ENCODE assay signal across 6 cellular contexts in the genomic region with DNA sequence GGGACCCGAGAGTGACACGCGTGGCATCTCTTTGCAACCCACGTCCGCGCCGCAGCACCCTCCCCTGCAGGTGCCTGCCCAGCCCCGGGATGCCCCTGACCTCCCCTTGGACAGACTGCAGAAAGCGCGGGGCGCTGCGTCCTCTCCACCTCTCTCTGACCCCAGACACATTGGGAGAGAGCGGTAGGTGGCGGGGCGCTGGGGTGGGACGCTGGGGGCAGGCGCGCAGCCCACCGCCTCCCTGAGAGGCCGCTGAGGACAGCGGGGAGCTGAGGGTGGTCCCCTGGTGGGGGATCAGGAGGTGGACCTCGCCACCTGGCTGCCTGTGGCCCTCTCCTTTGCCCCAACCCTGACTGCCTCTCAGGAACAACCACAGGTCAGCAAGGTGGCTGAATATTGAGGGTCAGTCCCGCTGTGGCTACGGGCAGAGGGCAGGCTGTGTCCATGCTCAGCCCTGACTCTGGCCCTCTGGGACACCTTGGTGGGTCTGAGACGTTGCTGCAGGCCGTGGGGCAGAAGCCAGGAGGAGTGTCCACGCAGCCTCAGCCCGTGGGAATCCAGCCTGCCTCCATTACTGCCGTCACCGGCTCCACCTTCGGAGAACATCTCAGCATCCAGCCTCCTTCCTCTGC. TPM values are rescaled to one million over a fixed set of nuclear protein-coding genes. Genes with fewer than 3 reads are reported as not detected.
DNase-seq lines count a peak whose midpoint lies in the region; ATAC-seq and TF ChIP-seq lines count a peak whose summit lies in the region.

No MANE protein-coding gene starts in this region.

- peak; percentile 44 for ATAC-seq in aorta (ENCODE audit: low FRiP score)
- ATAC-seq in activated CD4-positive, CD25-positive, alpha-beta regulatory T cell treated with anti-CD3 and anti-CD28 coated beads, Interleukin-2, amount 50 U/mL, for 24 hours, result no peak

- WGBS in hepatocyte (ENCODE audit: low lambda C conversion rate, missing lambda C conversion rate), result 43% methylated on average over 17 of the region's 31 CpGs
- 12 to 13% methylated on average over 31 of the region's 31 CpGs for WGBS in aorta, 2 donors

- TF ChIP-seq CTCF in AG10803 (conservative IDR thresholded peaks at IDR 0.05; ENCODE audit: low read length), result no peak
- TF ChIP-seq CTCF in OCI-LY3 (IDR thresholded peaks at IDR 0.05; ENCODE audit: low read depth, low read length), result no peak
- TF ChIP-seq CTCF in hepatocyte (IDR thresholded peaks at IDR 0.05; ENCODE audit: poor library complexity), result no peak

- peaks cover 30% of the 10 kb centered on the region for H4K20me1 ChIP-seq in OCI-LY3 (ENCODE audit: insufficient read depth, low read length)
- H4K20me1 ChIP-seq in hepatocyte (ENCODE audit: insufficient read depth, poor library complexity, severe bottlenecking), result peaks cover 37% of the 10 kb centered on the region

- H3K27ac ChIP-seq in OCI-LY3 (ENCODE audit: low read length), result peak overlapping the region; percentile 25; the same call in 1 of the 2 replicates
- no peak overlapping the region for H3K27ac ChIP-seq in hepatocyte
- no peak overlapping the region for H3K27ac ChIP-seq in aorta (ENCODE audit: low read depth in 1 of 2, low read length in 2 of 2)

- H3K4me1 ChIP-seq in OCI-LY3 (ENCODE audit: low read length) (peaks cover 19% of the 10 kb centered on the region), hepatocyte (ENCODE audit: insufficient read depth) (peaks cover 22% of the 10 kb centered on the region), aorta (ENCODE audit: control insufficient read depth in 1 of 2, insufficient read depth in 2 of 2, low read length in 2 of 2) (no peaks in the 10 kb centered on the region)

- DNase-seq in AG10803 (ENCODE audit: low read depth) (no peak), hepatocyte (ENCODE audit: low spot score) (no peak), aorta (peak in 1 of 2 donors; percentile 75), NCI-H526 (lab: John Stamatoyannopoulos, UW) (no peak)

- H3K9me2 ChIP-seq in hepatocyte (replicated peaks; ENCODE audit: insufficient read depth), result no peaks in the 10 kb centered on the region

- H3K9ac ChIP-seq in OCI-LY3 (ENCODE audit: low read length), result peak overlapping the region; percentile 83

- no peaks in the 10 kb centered on the region for H3K27me3 ChIP-seq in OCI-LY3 (ENCODE audit: low read depth, low read length)
- H3K27me3 ChIP-seq in hepatocyte, result no peaks in the 10 kb centered on the region
- no peaks in the 10 kb centered on the region for H3K27me3 ChIP-seq in aorta (ENCODE audit: control insufficient read depth in 1 of 2, insufficient read depth in 2 of 2, low read length in 1 of 2)

- H3K36me3 ChIP-seq in OCI-LY3 (replicated peaks; ENCODE audit: low read depth, low read length), result peaks cover 10% of the 10 kb centered on the region
- H3K36me3 ChIP-seq in hepatocyte (replicated peaks; ENCODE audit: insufficient read depth, low read depth), result no peaks in the 10 kb centered on the region
- no peaks in the 10 kb centered on the region for H3K36me3 ChIP-seq in aorta (ENCODE audit: control insufficient read depth in 1 of 2, insufficient read depth in 2 of 2, low read length in 1 of 2)

- H2AFZ ChIP-seq in OCI-LY3 (ENCODE audit: low read depth, low read length) (peak overlapping the region; percentile 62; the same call in 1 of the 2 replicates), hepatocyte (peak overlapping the region; percentile 97)

- peaks cover 42% of the 10 kb centered on the region for H3K79me2 ChIP-seq in OCI-LY3 (ENCODE audit: low read length)
- peaks cover 40% of the 10 kb centered on the region for H3K79me2 ChIP-seq in hepatocyte

- intact Hi-C loops in aorta (cut with DNase I), result no loop called here

- H3K9me3 ChIP-seq in OCI-LY3 (ENCODE audit: insufficient read depth, low read length) (no peaks in the 10 kb centered on the region), hepatocyte (ENCODE audit: low read depth) (no peaks in the 10 kb centered on the region), aorta (ENCODE audit: control insufficient read depth, low read length) (no peaks in the 10 kb centered on the region)

- H3K4me2 ChIP-seq in OCI-LY3 (ENCODE audit: low read length), result peak overlapping the region; percentile 92
- peak overlapping the region; percentile 100 for H3K4me2 ChIP-seq in hepatocyte

- H3K4me3 ChIP-seq in AG10803 (ENCODE audit: low read length) (peak overlapping the region; percentile 71), OCI-LY3 (ENCODE audit: low read length) (peak overlapping the region; percentile 86), hepatocyte (peak overlapping the region; percentile 91), aorta (ENCODE audit: low read length in 2 of 2) (peak overlapping the region; percentile 82 to 88)

RNA-seq across cellular contexts. Expression of a gene that starts 0.8 kb away (rescaled TPM):
- total RNA-seq in hepatocyte (31.3 and 31.7 TPM in 2 replicates), aorta (10 to 100 TPM; 46.9 to 49.4 TPM)
- polyA plus RNA-seq in hepatocyte (66.7 and 81.0 TPM in 2 replicates), aorta (10 to 100 TPM; 17.2 to 49.3 TPM)

RNA-seq across cellular contexts. Expression of a gene that starts 5.8 kb away (rescaled TPM):
- total RNA-seq in hepatocyte (1.0 and 1.8 TPM in 2 replicates), aorta (1 to 10 TPM; 3.5 to 8.2 TPM)
- polyA plus RNA-seq in hepatocyte (3.5 and 3.9 TPM in 2 replicates), aorta (10 to 100 TPM in 1 of 2 donors, 1 to 10 TPM in 1; 7.9 to 24.1 TPM)

RNA-seq across cellular contexts. Expression of a gene that starts 27.9 kb away (rescaled TPM):
- total RNA-seq in hepatocyte (3.8 and 4.1 TPM in 2 replicates), aorta (1 to 10 TPM; 3.9 to 4.3 TPM)
- polyA plus RNA-seq in hepatocyte (5.2 and 6.6 TPM in 2 replicates), aorta (10 to 100 TPM in 1 of 2 donors, 1 to 10 TPM in 1; 3.4 to 10.0 TPM)

RNA-seq across cellular contexts. Expression of a gene that starts 33.3 kb away (rescaled TPM):
- total RNA-seq in hepatocyte (50.9 and 56.0 TPM in 2 replicates), aorta (10 to 100 TPM; 25.0 to 69.2 TPM)
- polyA plus RNA-seq in hepatocyte (87.1 and 108 TPM in 2 replicates), aorta (10 to 100 TPM; 10.6 to 63.9 TPM)

RNA-seq across cellular contexts. Expression of a gene that starts 34.0 kb away (rescaled TPM):
- total RNA-seq in hepatocyte (27.7 and 36.2 TPM in 2 replicates), aorta (10 to 100 TPM in 1 of 2 donors, 1 to 10 TPM in 1; 7.4 to 12.6 TPM)
- polyA plus RNA-seq in hepatocyte (27.4 and 37.2 TPM in 2 replicates), aorta (10 to 100 TPM in 1 of 2 donors, 1 to 10 TPM in 1; 5.8 to 13.7 TPM)
